8 cellular contexts compared by ENCODE assay signal in the genomic region with DNA sequence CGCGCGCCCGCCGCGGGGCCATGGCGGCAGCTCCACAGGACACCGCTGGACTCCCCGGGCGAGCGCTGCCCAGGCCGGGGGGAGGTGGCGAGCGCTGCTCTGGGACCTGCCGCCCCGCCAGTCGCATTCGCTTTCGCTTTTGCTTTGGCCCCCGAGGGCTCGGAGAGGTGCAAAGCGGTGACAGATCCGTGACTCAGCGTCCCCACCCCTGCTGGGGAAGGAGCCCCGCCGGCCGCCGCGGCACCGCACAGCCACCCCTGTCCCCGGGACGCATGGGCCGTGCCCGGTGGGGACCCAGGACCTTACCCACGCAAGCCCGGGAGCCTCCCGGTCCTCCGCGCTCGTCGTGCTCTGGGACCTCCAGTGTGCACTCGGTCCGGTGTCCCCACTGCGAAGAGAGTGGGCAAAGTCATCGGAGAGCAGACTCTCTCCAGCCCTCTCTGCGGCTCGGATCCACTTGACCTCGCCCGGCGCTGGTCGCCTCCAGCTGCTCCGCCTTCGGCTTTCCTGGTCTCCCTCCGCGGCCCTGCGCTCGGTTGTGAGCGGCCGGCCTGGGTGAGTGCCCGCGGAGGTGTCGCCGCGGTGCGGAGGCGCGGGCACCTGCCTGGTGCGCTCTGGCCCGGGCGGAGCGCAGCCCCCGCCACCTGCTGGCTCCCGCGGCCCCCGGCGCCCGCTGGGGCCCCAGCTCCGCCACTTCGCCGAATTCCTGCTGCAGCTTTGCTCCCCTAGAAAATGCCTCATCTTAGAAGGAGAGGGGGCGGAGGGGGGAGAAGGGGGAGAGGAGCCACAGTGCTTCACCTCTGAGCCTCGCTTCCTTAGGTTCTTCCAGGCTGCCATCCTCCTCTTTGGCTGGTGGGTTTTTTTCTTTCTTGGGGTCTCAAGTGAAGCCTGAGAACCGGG. TPM values are rescaled to one million over a fixed set of nuclear protein-coding genes. Genes with fewer than 3 reads are reported as not detected.
A peak's percentile ranks its signal among the peaks of the same experiment; 100 is the strongest.
DNase-seq lines count a peak whose midpoint lies in the region; ATAC-seq and TF ChIP-seq lines count a peak whose summit lies in the region.

A gene with protein sequence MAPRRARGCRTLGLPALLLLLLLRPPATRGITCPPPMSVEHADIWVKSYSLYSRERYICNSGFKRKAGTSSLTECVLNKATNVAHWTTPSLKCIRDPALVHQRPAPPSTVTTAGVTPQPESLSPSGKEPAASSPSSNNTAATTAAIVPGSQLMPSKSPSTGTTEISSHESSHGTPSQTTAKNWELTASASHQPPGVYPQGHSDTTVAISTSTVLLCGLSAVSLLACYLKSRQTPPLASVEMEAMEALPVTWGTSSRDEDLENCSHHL (minus strand): TSS at position 73 of the 900 bp plus-strand sequence. CDS start 51 bp downstream, at position 22.

- POLR2A ChIA-PET in Panc1 (lab: Charles Lee): no interaction called here

- peak within 1 kb of the TSS; percentile 91 for H3K27ac ChIP-seq in Panc1 (ENCODE audit: low read length)
- peak within 1 kb of the TSS; percentile 55 for H3K27ac ChIP-seq in substantia nigra (ENCODE audit: low read depth, low read length, poor library complexity, severe bottlenecking)

- in situ Hi-C loops in Panc1 (cut with HindIII; ENCODE audit: low pct_unique_long_range_greater_than_20kb, low sequenced_read_pairs): no loop called here

- intact Hi-C loops in Panc1 (cut with micrococcal nuclease; ENCODE audit: unreplicated experiment): no loop called here

- peaks cover 8% of the 10 kb centered on the region for H3K4me1 ChIP-seq in Panc1 (ENCODE audit: control insufficient read depth, insufficient read depth, low read length)
- H3K4me1 ChIP-seq in neuron (ENCODE audit: insufficient read depth, low read length): peaks cover 13% of the 10 kb centered on the region

- H3K36me3 ChIP-seq in Panc1 (ENCODE audit: control insufficient read depth, insufficient read depth, low read length) (no peaks in the 10 kb centered on the region), neuron (ENCODE audit: insufficient read depth, low read length) (no peaks in the 10 kb centered on the region)

- peak within 1 kb of the TSS; percentile 84 for H3K4me3 ChIP-seq in AG10803 (ENCODE audit: low read length)
- H3K4me3 ChIP-seq in Panc1 (ENCODE audit: low read depth in 2 of 2, low read length in 2 of 2): peak within 1 kb of the TSS; percentile 66 to 71
- peak within 1 kb of the TSS; percentile 90 for H3K4me3 ChIP-seq in fibroblast of the aortic adventitia (ENCODE audit: low read depth, low read length)
- peak within 1 kb of the TSS; percentile 40 for H3K4me3 ChIP-seq in neuron (ENCODE audit: low read length)

- peak within 1 kb of the TSS; percentile 33 for H2AFZ ChIP-seq in neuron (ENCODE audit: low read depth, low read length)

- H3K9me3 ChIP-seq in Panc1 (ENCODE audit: control insufficient read depth, insufficient read depth, low read depth, low read length): no peaks in the 10 kb centered on the region
- peaks cover 1% of the 10 kb centered on the region for H3K9me3 ChIP-seq in neuron (ENCODE audit: low read length)

- H3K27me3 ChIP-seq in Panc1 (ENCODE audit: control insufficient read depth, insufficient read depth, low read length) (no peaks in the 10 kb centered on the region), neuron (ENCODE audit: insufficient read depth, low read length) (peaks cover 62% of the 10 kb centered on the region)

- ATAC-seq in GM18909 (IDR thresholded peaks at IDR 0.05; ENCODE audit: poor library complexity, unreplicated experiment) (peak; percentile 62), HG03135 (IDR thresholded peaks at IDR 0.05; ENCODE audit: unreplicated experiment) (peak; percentile 61), Panc1 (peak; percentile 84)

- BruUV-seq in Panc1 (replicated peaks; lab: Mats Ljungman, UMichigan): no TSS peak

- TF ChIP-seq CTCF in AG10803 (conservative IDR thresholded peaks at IDR 0.05; ENCODE audit: low read length) (no peak), Panc1 (IDR thresholded peaks at IDR 0.05) (peak; percentile 53), fibroblast of the aortic adventitia (IDR thresholded peaks at IDR 0.05; ENCODE audit: insufficient read depth, low read length) (no peak)

- CTCF ChIA-PET in Panc1 (lab: Charles Lee): interaction anchor here (0.5 kb wide), 1 partner anchor 165 kb away, joined by 7 read pairs; no protein-coding TSS in a partner anchor

- peak; percentile 55 for DNase-seq in AG10803 (ENCODE audit: low read depth)
- DNase-seq in Panc1 (ENCODE audit: low read depth, low spot score): no peak
- DNase-seq in activated T-helper 1 cell treated with anti-CD3 and anti-CD28 coated beads, Interleukin-2, amount 50 U/mL, for 16 hours (ENCODE audit: low read depth in 1 of 2, low spot score in 1 of 2): peak; percentile 57 to 80
- DNase-seq in fibroblast of the aortic adventitia (ENCODE audit: low read depth): peak; percentile 54
- peak in 22 of 49 donors; percentile 14 to 68 (median 38) for DNase-seq in substantia nigra (lab: John Stamatoyannopoulos, UW)

RNA-seq across cellular contexts. Expression of the gene that starts here (rescaled TPM):
- 11.0 TPM for total RNA-seq in Panc1 (2021; ENCODE audit: unreplicated experiment)
- 11.1 TPM for polyA plus RNA-seq in Panc1 (2012; ENCODE audit: insufficient read length)
- total RNA-seq in fibroblast of the aortic adventitia (ENCODE audit: low replicate concordance): 2.1 and 5.7 TPM in 2 replicates

Comparison
In these comparisons a context has a peak if more than half of its experiments do, and no peak if none do; other contexts are left out.
1. H3K4me3 ChIP-seq: peak in every context shown above with its lines; median percentile 90 in fibroblast of the aortic adventitia; 84 in AG10803; 68 in Panc1; 40 in neuron.